In genomic region chr1:204286841-204287387, GRCh38 we compare ENCODE assay signal across 8 cellular contexts.
DNase-seq lines count a peak whose midpoint lies in the region; ATAC-seq, FAIRE-seq and TF ChIP-seq lines count a peak whose summit lies in the region.

No MANE protein-coding gene starts in this region.

- no peak overlapping the region for H2AFZ ChIP-seq in OCI-LY1 (ENCODE audit: low read length)
- H2AFZ ChIP-seq in keratinocyte (ENCODE audit: control insufficient read depth, low read length), result no peak overlapping the region

- no peaks in the 10 kb centered on the region for H3K9me2 ChIP-seq in OCI-LY1 (ENCODE audit: low read depth, low read length)

- no peak overlapping the region for H3K27ac ChIP-seq in OCI-LY1 (ENCODE audit: low read depth, low read length, poor library complexity, severe bottlenecking)
- H3K27ac ChIP-seq in keratinocyte (ENCODE audit: control insufficient read depth, insufficient read depth, low read length), result no peak overlapping the region

- H3K79me2 ChIP-seq in OCI-LY1 (ENCODE audit: insufficient read depth, low read length) (no peaks in the 10 kb centered on the region), keratinocyte (ENCODE audit: control insufficient read depth, insufficient read depth, low read length) (peaks cover 1% of the 10 kb centered on the region)

- H3K27me3 Mint-ChIP-seq in activated naive CD4-positive, alpha-beta T cell treated with anti-CD3 and anti-CD28 coated beads, Interleukin-2, amount 10 ng/mL, durations not matched to agents 7 days and 5 days, result peaks cover 51% of the 10 kb centered on the region

- H3K4me3 ChIP-seq in OCI-LY1 (ENCODE audit: low read depth, low read length, poor library complexity, severe bottlenecking) (peak overlapping the region; percentile 30), keratinocyte (ENCODE audit: control insufficient read depth in 2 of 3, extremely low read depth in 1 of 3, insufficient read depth in 2 of 3, low read depth in 1 of 3, low read length in 3 of 3) (peak overlapping the region; percentile 14 to 32 (median 26))

- H3K27ac Mint-ChIP-seq in activated naive CD4-positive, alpha-beta T cell treated with anti-CD3 and anti-CD28 coated beads, Interleukin-2, amount 10 ng/mL, durations not matched to agents 7 days and 5 days, result peak overlapping the region; percentile 65

- H3K36me3 ChIP-seq in OCI-LY1 (ENCODE audit: insufficient read depth, low read length), result no peaks in the 10 kb centered on the region
- H3K36me3 ChIP-seq in keratinocyte (ENCODE audit: control insufficient read depth in 2 of 2, extremely low read depth in 1 of 2, insufficient read depth in 2 of 2, low read length in 2 of 2), result no peaks in the 10 kb centered on the region

- dilution Hi-C loops in keratinocyte (cut with MboI; ENCODE audit: extremely low pct_ligation_motif_present, low sequenced_read_pairs), result no loop called here

- H3K4me3 Mint-ChIP-seq in activated naive CD4-positive, alpha-beta T cell treated with anti-CD3 and anti-CD28 coated beads, Interleukin-2, amount 10 ng/mL, durations not matched to agents 7 days and 5 days, result peak overlapping the region; percentile 61

- no peaks in the 10 kb centered on the region for H3K9me3 ChIP-seq in OCI-LY1 (ENCODE audit: low read length)
- H3K9me3 ChIP-seq in keratinocyte (ENCODE audit: control insufficient read depth, low read depth, low read length), result no peaks in the 10 kb centered on the region

- no peaks in the 10 kb centered on the region for H3F3A ChIP-seq in OCI-LY1 (ENCODE audit: insufficient read depth, low read length)

- H3K27me3 ChIP-seq in OCI-LY1 (ENCODE audit: insufficient read depth, low read length) (peaks cover 13% of the 10 kb centered on the region), keratinocyte (ENCODE audit: control insufficient read depth, extremely low read depth, insufficient read depth, low read length) (no peaks in the 10 kb centered on the region)

- peaks cover 23% of the 10 kb centered on the region for H3K4me1 Mint-ChIP-seq in activated naive CD4-positive, alpha-beta T cell treated with anti-CD3 and anti-CD28 coated beads, Interleukin-2, amount 10 ng/mL, durations not matched to agents 7 days and 5 days

- no peak overlapping the region for H3K9ac ChIP-seq in OCI-LY1 (ENCODE audit: low read length)
- no peak overlapping the region for H3K9ac ChIP-seq in keratinocyte (ENCODE audit: control insufficient read depth, extremely low read depth, insufficient read depth, low read length)

- TF ChIP-seq CTCF in OCI-LY1 (IDR thresholded peaks at IDR 0.05; ENCODE audit: low read length) (no peak), keratinocyte (optimal IDR thresholded peaks at IDR 0.05 in 1 of 3, IDR thresholded peaks at IDR 0.05 in 1 of 3, conservative IDR thresholded peaks at IDR 0.05 in 1 of 3; ENCODE audit: extremely low read depth in 1 of 3, insufficient read depth in 2 of 3, low read length in 3 of 3) (no peak)

- H4K20me1 ChIP-seq in OCI-LY1 (ENCODE audit: insufficient read depth, low read length) (no peaks in the 10 kb centered on the region), keratinocyte (ENCODE audit: control insufficient read depth, extremely low read depth, insufficient read depth, low read length) (no peaks in the 10 kb centered on the region)

- peak overlapping the region; percentile 51 for H3K4me2 ChIP-seq in OCI-LY1 (ENCODE audit: low read length)
- peak overlapping the region; percentile 68 for H3K4me2 ChIP-seq in keratinocyte (ENCODE audit: control insufficient read depth, extremely low read depth, insufficient read depth, low read depth, low read length)

- no peak for FAIRE-seq in keratinocyte (lab: Jason Lieb, UNC)

- CTCF ChIA-PET in activated naive CD4-positive, alpha-beta T cell treated with anti-CD3 and anti-CD28 coated beads, Interleukin-2, amount 10 ng/mL, durations not matched to agents 7 days and 5 days (lab: Charles Lee), result interaction anchor here (0.6 to 1.6 kb wide), 3 partner anchors 80 to 1145 kb away, joined by 3 to 4 read pairs (median 3); no protein-coding TSS in a partner anchor

- no peak for ATAC-seq in GM21423 (IDR thresholded peaks at IDR 0.05; ENCODE audit: unreplicated experiment)
- no peak for ATAC-seq in GM18907 (IDR thresholded peaks at IDR 0.05; ENCODE audit: unreplicated experiment)
- ATAC-seq in GM18520 (IDR thresholded peaks at IDR 0.05; ENCODE audit: unreplicated experiment), result no peak

- H3K36me3 Mint-ChIP-seq in activated naive CD4-positive, alpha-beta T cell treated with anti-CD3 and anti-CD28 coated beads, Interleukin-2, amount 10 ng/mL, durations not matched to agents 7 days and 5 days, result no peaks in the 10 kb centered on the region

- peak; percentile 86 for DNase-seq in GDM1 (lab: John Stamatoyannopoulos, UW)
- DNase-seq in activated naive CD4-positive, alpha-beta T cell treated with anti-CD3 and anti-CD28 coated beads, Interleukin-2, amount 10 ng/mL, durations not matched to agents 7 days and 5 days, result peak; percentile 62
- DNase-seq in keratinocyte (ENCODE audit: low read depth, low spot score), result no peak
- DNase-seq in stimulated activated CD4-positive, alpha-beta T cell treated with anti-CD3 and anti-CD28 coated beads, Interleukin-4, amount 100 ng/mL, for 24 hours, result peak; percentile 24

- H3K9me1 ChIP-seq in keratinocyte (ENCODE audit: control insufficient read depth, extremely low read depth, insufficient read depth, low read length), result no peaks in the 10 kb centered on the region

- no peaks in the 10 kb centered on the region for H3K9me3 Mint-ChIP-seq in activated naive CD4-positive, alpha-beta T cell treated with anti-CD3 and anti-CD28 coated beads, Interleukin-2, amount 10 ng/mL, durations not matched to agents 7 days and 5 days

- no peaks in the 10 kb centered on the region for H3K4me1 ChIP-seq in OCI-LY1 (ENCODE audit: insufficient read depth, low read length, severe bottlenecking)
- peaks cover 33% of the 10 kb centered on the region for H3K4me1 ChIP-seq in keratinocyte (ENCODE audit: control insufficient read depth, extremely low read depth, insufficient read depth, low read length)
